ENCODE assay signal across 16 cellular contexts in the genomic region with DNA sequence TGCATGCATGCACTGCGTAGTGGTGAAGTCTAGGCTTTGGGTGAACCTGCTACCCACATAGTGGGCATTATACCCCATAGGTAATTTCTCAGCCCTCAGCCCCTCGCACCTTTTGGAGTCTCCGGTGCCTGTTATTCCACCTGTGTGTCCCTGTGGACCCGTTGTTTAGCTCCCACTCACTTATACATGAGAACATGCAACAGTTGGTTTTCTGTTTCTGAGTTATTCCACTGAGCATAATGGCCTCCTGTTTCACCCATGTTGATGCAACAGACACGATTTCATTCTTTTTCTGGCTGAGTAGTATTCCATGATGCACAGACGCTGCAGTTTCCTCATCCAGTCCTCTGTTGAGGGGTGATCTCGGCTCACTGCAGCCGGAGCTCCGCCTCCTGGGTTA.
"Had no signal": no experiment of that assay in that cellular context is flagged by ENCODE, and none has a peak within 500 bp of the region (broad histone marks: within the 10 kb centered on the region; RNA-seq: fewer than 3 reads in every experiment).

No MANE protein-coding gene starts in this region.

- H3K27ac ChIP-seq: coronary artery, heart right ventricle, left lung, SJCRH30, tibial artery, vagina had no signal

- H3K4me3 Mint-ChIP-seq: neural crest cell, WTC11 had no signal

- H3K27ac Mint-ChIP-seq: activated T-helper 2 cell treated with anti-CD3 and anti-CD28 coated beads, Interferon-gamma antibody, Interleukin-2, Interleukin-4, amounts not matched to agents 10 μg/mL and 5 μg/mL and 100 μg/mL, durations not matched to agents 14 hours and 24 hours and 36 hours; WTC11 had no signal

- H3K9me3 Mint-ChIP-seq: activated T-helper 2 cell treated with anti-CD3 and anti-CD28 coated beads, Interferon-gamma antibody, Interleukin-2, Interleukin-4, amounts not matched to agents 10 μg/mL and 5 μg/mL and 100 μg/mL, durations not matched to agents 14 hours and 24 hours and 36 hours; neural crest cell; WTC11 had no signal

- DNase-seq: activated CD8-positive, alpha-beta memory T cell treated with anti-CD3 and anti-CD28 coated beads, Interleukin-2, amount 50 U/mL, for 4 hours; caudate nucleus; effector CD4-positive, alpha-beta T cell; heart right ventricle; islet precursor cell; mesenchymal stem cell; stimulated activated CD4-positive, alpha-beta T cell treated with anti-CD3 and anti-CD28 coated beads, Interleukin-4, amount 100 ng/mL, for 4 hours; SW 1271; tibial artery had no signal

- ATAC-seq: heart right ventricle, left lung, WTC11 had no signal
